Comparison of ENCODE assay signal across 22 cellular contexts in genomic region chr11:94730153-94730552, GRCh38.
"Had no signal": no experiment of that assay in that cellular context is flagged by ENCODE, and none has a peak within 500 bp of the region (broad histone marks: within the 10 kb centered on the region; RNA-seq: fewer than 3 reads in every experiment).

No MANE protein-coding gene starts in this region.

- H3K9me3 ChIP-seq: gastrocnemius medialis, heart left ventricle, mucosa of descending colon, right atrium auricular region had no signal

- ATAC-seq: activated naive CD8-positive, alpha-beta T cell treated with anti-CD3 and anti-CD28 coated beads, Interleukin-2, amount 50 U/mL, for 24 hours; activated T-helper 17 cell treated with anti-CD3 and anti-CD28 coated beads, Interleukin-2, amount 50 U/mL, for 72 hours; gastrocnemius medialis; heart left ventricle; mucosa of descending colon; naive thymus-derived CD8-positive, alpha-beta T cell; T-cell had no signal

- DNase-seq: activated CD4-positive, alpha-beta T cell treated with anti-CD3 and anti-CD28 coated beads, Interleukin-2, amount 50 U/mL, for 4 hours; activated CD4-positive, CD25-positive, alpha-beta regulatory T cell treated with anti-CD3 and anti-CD28 coated beads, Interleukin-2, amount 50 U/mL, for 72 hours; activated naive CD4-positive, alpha-beta T cell treated with anti-CD3 and anti-CD28 coated beads for 36 hours; activated naive CD8-positive, alpha-beta T cell treated with anti-CD3 and anti-CD28 coated beads, Interleukin-2, amount 50 U/mL, for 24 hours; activated T-cell treated with anti-CD3 and anti-CD28 coated beads for 4 hours; aorta; cortex of kidney; effector CD4-positive, alpha-beta T cell; gastrocnemius medialis; heart left ventricle; mucosa of descending colon; naive thymus-derived CD8-positive, alpha-beta T cell; stimulated activated CD4-positive, alpha-beta T cell treated with anti-CD3 and anti-CD28 coated beads, Interleukin-15, amount 100 ng/mL, for 24 hours; stimulated activated CD4-positive, alpha-beta T cell treated with anti-CD3 and anti-CD28 coated beads, Interleukin-4, amount 100 ng/mL, for 1 hour; stimulated activated naive CD4-positive, alpha-beta T cell; T-cell; T-helper 9 cell; trophoblast cell had no signal

- H3K27me3 ChIP-seq: gastrocnemius medialis, heart left ventricle, right atrium auricular region had no signal

- H3K27ac ChIP-seq: heart left ventricle, right atrium auricular region, skin epidermis had no signal

- H3K4me3 ChIP-seq: gastrocnemius medialis, heart left ventricle, lung, mucosa of descending colon, right atrium auricular region, skin epidermis had no signal

- H3K36me3 ChIP-seq: right atrium auricular region had no signal
